1 cellular context compared by ENCODE assay signal in the genomic region with DNA sequence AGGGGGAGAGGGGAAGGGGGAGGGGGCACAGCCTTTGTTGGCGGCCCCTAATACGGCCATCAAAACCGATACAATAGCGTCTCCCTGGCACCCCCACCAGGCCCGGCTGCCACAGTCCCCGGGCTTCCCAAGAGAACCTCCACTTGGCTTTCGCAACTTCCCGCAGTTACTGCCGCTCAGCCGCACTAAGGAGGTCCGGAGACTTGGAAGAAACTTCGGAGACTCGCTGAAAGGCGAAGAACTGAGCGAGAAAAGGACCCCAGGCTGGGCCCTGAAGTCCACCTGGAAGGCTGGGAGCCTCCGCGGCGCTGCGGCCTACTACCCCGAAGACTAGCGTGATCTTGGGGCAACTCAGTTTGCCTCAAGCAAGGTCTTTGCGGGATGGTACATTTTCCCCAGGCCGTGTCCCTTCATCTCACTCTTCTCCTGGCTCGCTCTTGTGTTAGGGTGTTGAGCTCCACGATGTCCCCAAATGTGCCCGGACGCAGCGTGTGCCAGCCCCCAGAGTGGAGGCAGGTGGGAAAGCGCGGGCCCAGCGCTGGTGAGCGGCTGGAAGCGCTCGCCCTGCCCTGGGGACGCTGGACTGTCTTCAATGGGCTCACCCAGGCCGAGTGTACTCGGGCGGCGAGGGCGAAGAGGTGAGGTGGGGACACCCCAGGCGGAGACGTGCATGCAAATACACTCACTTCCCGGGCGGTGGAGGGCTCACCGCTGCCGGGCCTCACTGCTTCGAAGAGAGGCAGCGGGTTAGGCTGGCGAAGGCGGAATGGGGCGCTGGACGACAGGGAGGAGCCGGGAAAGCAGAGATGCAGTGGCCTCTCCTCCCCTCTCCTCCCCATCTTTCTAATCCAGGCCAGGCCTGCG.
TF ChIP-seq lines count a peak whose summit lies in the region.

No MANE protein-coding gene starts in this region.

TF ChIP-seq in H1, 55 proteins besides CTCF, POLR2A, EP300 and RAD21 (continued from another document):
- TF ChIP-seq RXRA (IDR thresholded peaks at IDR 0.05; ENCODE audit: insufficient read depth, low read depth, low read length) (no peak), TAF1 (IDR thresholded peaks at IDR 0.05; ENCODE audit: low read depth, low read length) (no peak), MAFK (IDR thresholded peaks at IDR 0.05; ENCODE audit: low read depth, low read length) (no peak), HDAC2 (IDR thresholded peaks at IDR 0.05; ENCODE audit: borderline replicate concordance in 1 of 2, low read depth in 2 of 2, low read length in 2 of 2) (no peak), CBX5 (IDR thresholded peaks at IDR 0.05; ENCODE audit: low read depth, low read length) (no peak), HDAC6 (IDR thresholded peaks at IDR 0.05; ENCODE audit: low read depth, low read length) (no peak), FOSL1 (IDR thresholded peaks at IDR 0.05; ENCODE audit: insufficient read depth, low read depth, low read length) (no peak), CHD1 (IDR thresholded peaks at IDR 0.05; ENCODE audit: low read depth, low read length) (no peak)
